ENCODE assay signal across 8 cellular contexts in the genomic region with DNA sequence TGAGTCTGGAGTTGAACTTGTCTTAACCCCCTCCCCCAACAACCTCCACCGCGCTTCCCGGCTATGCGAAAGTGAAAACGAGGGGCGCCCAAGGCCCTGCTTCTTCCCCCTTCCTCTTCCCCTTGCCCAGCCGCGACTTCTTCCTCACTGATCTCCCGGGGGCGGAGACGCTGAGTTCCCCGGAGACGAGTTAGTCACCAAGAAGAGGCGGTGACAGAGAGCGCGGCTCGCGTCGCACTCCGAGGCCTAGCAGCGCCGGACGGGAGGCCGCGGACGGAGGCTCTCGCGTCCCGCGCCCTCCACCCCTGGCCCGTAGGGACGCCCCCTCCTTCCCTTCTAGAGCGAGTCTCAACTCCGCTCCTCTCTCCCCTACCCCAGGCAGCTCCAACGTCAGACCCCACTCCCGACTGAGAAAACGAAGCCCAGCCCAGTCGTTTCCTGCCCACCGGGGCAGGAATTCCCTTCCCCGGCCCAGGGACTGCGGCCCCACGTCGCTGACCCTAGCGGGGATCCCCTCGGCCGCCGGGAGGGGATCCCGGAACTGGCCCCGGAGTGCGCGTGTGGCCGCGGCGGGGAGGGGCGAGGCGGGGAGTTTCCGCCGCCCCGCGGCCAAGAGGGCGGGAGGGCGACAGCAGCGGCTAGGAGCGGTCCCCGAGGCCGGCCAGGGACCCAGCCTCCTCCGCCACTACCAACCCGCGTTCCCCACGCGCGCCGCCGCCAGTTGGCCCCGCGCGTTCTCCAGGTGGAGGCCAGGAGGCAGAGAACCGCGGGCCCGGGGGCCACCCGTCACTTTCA. TPM values are rescaled to one million over a fixed set of nuclear protein-coding genes. Genes with fewer than 3 reads are reported as not detected.
DNase-seq lines count a peak whose midpoint lies in the region; ATAC-seq and TF ChIP-seq lines count a peak whose summit lies in the region.

No MANE protein-coding gene starts in this region.

- H3K4me1 ChIP-seq in Caco-2, result no peaks in the 10 kb centered on the region
- no peaks in the 10 kb centered on the region for H3K4me1 ChIP-seq in muscle layer of colon (ENCODE audit: insufficient read depth, low read length)

- POLR2A ChIA-PET in Caco-2 (lab: Charles Lee), result interaction anchor here (0.7 to 1.0 kb wide), 3 partner anchors 16 to 172 kb away, joined by 3 to 4 read pairs (median 4); a partner anchor contains a TSS

- TF ChIP-seq CTCF in Caco-2 (IDR thresholded peaks at IDR 0.05; ENCODE audit: insufficient read depth in 1 of 2, low read depth in 1 of 2, low read length in 1 of 2, severe bottlenecking in 1 of 2, unreplicated experiment in 1 of 2), result no peak

- H3K9me3 ChIP-seq in Caco-2, result no peaks in the 10 kb centered on the region
- H3K9me3 ChIP-seq in muscle layer of colon (ENCODE audit: low read length), result no peaks in the 10 kb centered on the region

- H3K27me3 ChIP-seq in Caco-2 (replicated peaks; ENCODE audit: control insufficient read depth, insufficient read depth, low read length), result no peaks in the 10 kb centered on the region
- no peaks in the 10 kb centered on the region for H3K27me3 ChIP-seq in muscle layer of colon (ENCODE audit: control insufficient read depth in 1 of 2, insufficient read depth in 2 of 2, low read length in 2 of 2)

- ATAC-seq in GM19455 (IDR thresholded peaks at IDR 0.05; ENCODE audit: unreplicated experiment) (peak; percentile 59), HG03571 (IDR thresholded peaks at IDR 0.05; ENCODE audit: unreplicated experiment) (peak; percentile 69)

- peak overlapping the region; percentile 98 for H3K27ac Mint-ChIP-seq in Caco-2 (ENCODE audit: unreplicated experiment)

- TF ChIP-seq POLR2A in erythroblast (IDR thresholded peaks at IDR 0.05; ENCODE audit: low read length), result peak; percentile 85

- peak overlapping the region; percentile 81 for H3K9ac ChIP-seq in muscle layer of colon (ENCODE audit: low read length)

- H3K9me3 Mint-ChIP-seq in Caco-2 (ENCODE audit: unreplicated experiment), result no peaks in the 10 kb centered on the region

- intact Hi-C loops in Caco-2 (cut with micrococcal nuclease; ENCODE audit: unreplicated experiment), result loop anchor here (1.0 to 10.0 kb wide), 3 partner anchors 109 to 199 kb away; a partner anchor contains a TSS

- H3K4me3 Mint-ChIP-seq in Caco-2 (ENCODE audit: unreplicated experiment), result peak overlapping the region; percentile 99

- H3K27me3 Mint-ChIP-seq in Caco-2 (ENCODE audit: insufficient read depth, unreplicated experiment), result no peaks in the 10 kb centered on the region

- peaks cover 18% of the 10 kb centered on the region for H3K36me3 Mint-ChIP-seq in Caco-2 (ENCODE audit: insufficient read depth, unreplicated experiment)

- H3K27ac ChIP-seq in muscle layer of colon (ENCODE audit: low read depth, low read length), result peak overlapping the region; percentile 100

- H3K36me3 ChIP-seq in Caco-2 (ENCODE audit: control insufficient read depth, insufficient read depth, low read length), result no peaks in the 10 kb centered on the region
- H3K36me3 ChIP-seq in muscle layer of colon (ENCODE audit: insufficient read depth, low read length), result no peaks in the 10 kb centered on the region

- peak overlapping the region; percentile 72 for H3K4me3 ChIP-seq in Caco-2 (ENCODE audit: low read depth, low read length)
- H3K4me3 ChIP-seq in muscle layer of colon (ENCODE audit: low read depth in 1 of 2, low read length in 2 of 2), result peak overlapping the region; percentile 92 to 99

- CTCF ChIA-PET in Caco-2 (lab: Charles Lee), result interaction anchor here (1.0 kb wide), 1 partner anchor 172 kb away, joined by 6 read pairs; a partner anchor contains a TSS

- no TSS peak for BruUV-seq in Caco-2 (replicated peaks; lab: Mats Ljungman, UMichigan)

- H3K4me1 Mint-ChIP-seq in Caco-2 (ENCODE audit: low read depth, unreplicated experiment), result no peaks in the 10 kb centered on the region

- peak; percentile 76 to 80 for DNase-seq in Caco-2
- DNase-seq in OCI-M1 (lab: John Stamatoyannopoulos, UW), result peak; percentile 97
- peak; percentile 81 for DNase-seq in activated T-cell treated with anti-CD3 and anti-CD28 coated beads, Interleukin-2, amount 50 U/mL, for 1 hour
- DNase-seq in erythroblast (lab: John Stamatoyannopoulos, UW), result peak; percentile 78 to 96
- peak; percentile 73 to 88 for DNase-seq in stimulated activated CD8-positive, alpha-beta memory T cell treated with anti-CD3 and anti-CD28 coated beads, Interleukin-7, amount 100 ng/mL, for 48 hours (ENCODE audit: extremely low read depth in 1 of 2, low read depth in 1 of 2)

RNA-seq across cellular contexts. Expression of a gene that starts 1.4 kb away (rescaled TPM):
- total RNA-seq in Caco-2 (2022), result 26.1 and 29.6 TPM in 2 replicates

Comparison
In these comparisons a context has a peak if more than half of its experiments do, and no peak if none do; other contexts are left out.
1. Peak in every context shown above with its lines: DNase-seq, ATAC-seq, H3K4me3 ChIP-seq and H3K27ac ChIP-seq.